15 cellular contexts compared by ENCODE assay signal in genomic region chr20:35174458-35175216, GRCh38. TPM values are rescaled to one million over a fixed set of nuclear protein-coding genes. Genes with fewer than 3 reads are reported as not detected.
DNase-seq lines count a peak whose midpoint lies in the region; ATAC-seq, FAIRE-seq and TF ChIP-seq lines count a peak whose summit lies in the region.
"Had no signal": no experiment of that assay in that cellular context is flagged by ENCODE, and none has a peak within 500 bp of the region (broad histone marks: within the 10 kb centered on the region; RNA-seq: fewer than 3 reads in every experiment).

No MANE protein-coding gene starts in this region.

- H3K36me3 ChIP-seq in astrocyte (ENCODE audit: insufficient read depth, low read length), result peaks cover 3% of the 10 kb centered on the region
- H3K36me3 ChIP-seq in upper lobe of left lung, result peaks cover 0 to 9% (median 3%) of the 10 kb centered on the region in 4 donors

- no peak for TF ChIP-seq EP300 in upper lobe of left lung (IDR thresholded peaks at IDR 0.05)

- peak; percentile 16 for DNase-seq in activated CD4-positive, alpha-beta T cell treated with anti-CD3 and anti-CD28 coated beads for 36 hours
- DNase-seq in activated CD4-positive, alpha-beta T cell treated with anti-CD3 and anti-CD28 coated beads for 4 hours, result no peak
- DNase-seq in astrocyte (ENCODE audit: low read depth) (no peak), left lobe of liver (ENCODE audit: low spot score) (peak; percentile 85), upper lobe of left lung (peak; percentile 28 to 76), HCEC 1CT (no peak), DMS79 (lab: John Stamatoyannopoulos, UW) (no peak)
- DNase-seq: activated CD4-positive, alpha-beta memory T cell treated with anti-CD3 and anti-CD28 coated beads for 36 hours; activated naive CD4-positive, alpha-beta T cell treated with Interleukin-2 at 50 U/mL for 16 hours; NCI-H510A; SW 1271 had no signal

- FAIRE-seq in astrocyte (lab: Jason Lieb, UNC), result no peak
- FAIRE-seq: G401.6 had no signal

- TF ChIP-seq CTCF in astrocyte (IDR thresholded peaks at IDR 0.05; ENCODE audit: insufficient read depth, low read depth, low read length) (no peak), upper lobe of left lung (IDR thresholded peaks at IDR 0.05) (no peak)

- no peaks in the 10 kb centered on the region for H3K27me3 Mint-ChIP-seq in activated CD4-positive, alpha-beta T cell treated with anti-CD3 and anti-CD28 coated beads for 36 hours
- H3K27me3 Mint-ChIP-seq in astrocyte (ENCODE audit: low read depth, unreplicated experiment), result peaks cover 2% of the 10 kb centered on the region
- H3K27me3 Mint-ChIP-seq: activated CD4-positive, alpha-beta memory T cell treated with anti-CD3 and anti-CD28 coated beads for 36 hours had no signal

- no peaks in the 10 kb centered on the region for H3K9me3 Mint-ChIP-seq in activated CD4-positive, alpha-beta T cell treated with anti-CD3 and anti-CD28 coated beads for 36 hours (ENCODE audit: low read depth)
- H3K9me3 Mint-ChIP-seq in astrocyte (ENCODE audit: unreplicated experiment), result peaks cover 2% of the 10 kb centered on the region
- H3K9me3 Mint-ChIP-seq: activated CD4-positive, alpha-beta memory T cell treated with anti-CD3 and anti-CD28 coated beads for 36 hours had no signal

- WGBS in upper lobe of left lung, 2 donors, result 76 to 84% methylated on average over 19 to 38 of the region's 49 CpGs

- no peak for ATAC-seq in activated CD4-positive, alpha-beta T cell treated with anti-CD3 and anti-CD28 coated beads for 36 hours
- ATAC-seq in left lobe of liver, result peak; percentile 90
- ATAC-seq in upper lobe of left lung (ENCODE audit: low FRiP score in 2 of 2), result no peak
- ATAC-seq in GM18867 (IDR thresholded peaks at IDR 0.05; ENCODE audit: unreplicated experiment), result no peak

- no peak overlapping the region for H3K4me3 ChIP-seq in astrocyte (ENCODE audit: insufficient read depth, low read depth, low read length)
- H3K4me3 ChIP-seq in upper lobe of left lung, result no peak overlapping the region
- H3K4me3 ChIP-seq: smooth muscle cell had no signal

- H3K27me3 ChIP-seq in astrocyte (ENCODE audit: insufficient read depth, low read length) (no peaks in the 10 kb centered on the region), upper lobe of left lung (no peaks in the 10 kb centered on the region)

- intact Hi-C loops in activated CD4-positive, alpha-beta T cell treated with anti-CD3 and anti-CD28 coated beads for 36 hours (cut with DNase I, micrococcal nuclease), result no loop called here

- H3K9me3 ChIP-seq in astrocyte (ENCODE audit: insufficient read depth, low read depth, low read length) (no peaks in the 10 kb centered on the region), upper lobe of left lung (no peaks in the 10 kb centered on the region)

- no peak overlapping the region for H3K27ac Mint-ChIP-seq in activated CD4-positive, alpha-beta T cell treated with anti-CD3 and anti-CD28 coated beads for 36 hours
- H3K27ac Mint-ChIP-seq in astrocyte (ENCODE audit: unreplicated experiment), result no peak overlapping the region
- H3K27ac Mint-ChIP-seq: activated CD4-positive, alpha-beta memory T cell treated with anti-CD3 and anti-CD28 coated beads for 36 hours had no signal

- H3K4me3 Mint-ChIP-seq in activated CD4-positive, alpha-beta T cell treated with anti-CD3 and anti-CD28 coated beads for 36 hours, result no peak overlapping the region
- H3K4me3 Mint-ChIP-seq in astrocyte (ENCODE audit: unreplicated experiment), result no peak overlapping the region
- H3K4me3 Mint-ChIP-seq: activated CD4-positive, alpha-beta memory T cell treated with anti-CD3 and anti-CD28 coated beads for 36 hours had no signal

- peak overlapping the region; percentile 41 for H3K4me2 ChIP-seq in astrocyte (ENCODE audit: low read length)
- H3K4me2 ChIP-seq: smooth muscle cell had no signal

- peaks cover 11% of the 10 kb centered on the region for H3K4me1 ChIP-seq in astrocyte (ENCODE audit: insufficient read depth, low read length)
- H3K4me1 ChIP-seq in upper lobe of left lung, result peaks cover 8 to 29% (median 18%) of the 10 kb centered on the region in 4 donors

- CTCF ChIA-PET in activated CD4-positive, alpha-beta T cell treated with anti-CD3 and anti-CD28 coated beads for 36 hours (lab: Charles Lee), result no interaction called here

- peak overlapping the region; percentile 56 for H2AFZ ChIP-seq in astrocyte (ENCODE audit: low read depth, low read length)

- TF ChIP-seq POLR2A in upper lobe of left lung (IDR thresholded peaks at IDR 0.05), result no peak

- H4K20me1 ChIP-seq in astrocyte (ENCODE audit: insufficient read depth, low read length), result no peaks in the 10 kb centered on the region

- H3K4me1 Mint-ChIP-seq in activated CD4-positive, alpha-beta T cell treated with anti-CD3 and anti-CD28 coated beads for 36 hours, result peaks cover 13% of the 10 kb centered on the region
- peaks cover 8% of the 10 kb centered on the region for H3K4me1 Mint-ChIP-seq in astrocyte (ENCODE audit: low read depth, unreplicated experiment)

- POLR2A ChIA-PET in activated CD4-positive, alpha-beta T cell treated with anti-CD3 and anti-CD28 coated beads for 36 hours (lab: Charles Lee), result no interaction called here

- H3K9ac ChIP-seq in astrocyte (ENCODE audit: low read length), result no peak overlapping the region

- H3K27ac ChIP-seq in astrocyte (ENCODE audit: low read depth, low read length) (no peak overlapping the region), upper lobe of left lung (no peak overlapping the region)

- H3K79me2 ChIP-seq in astrocyte (ENCODE audit: insufficient read depth, low read length), result no peaks in the 10 kb centered on the region

- peaks cover 2% of the 10 kb centered on the region for H3K36me3 Mint-ChIP-seq in activated CD4-positive, alpha-beta T cell treated with anti-CD3 and anti-CD28 coated beads for 36 hours (ENCODE audit: low read depth)
- H3K36me3 Mint-ChIP-seq in astrocyte (ENCODE audit: low read depth, unreplicated experiment), result peaks cover 18% of the 10 kb centered on the region
- H3K36me3 Mint-ChIP-seq: activated CD4-positive, alpha-beta memory T cell treated with anti-CD3 and anti-CD28 coated beads for 36 hours had no signal

RNA-seq across cellular contexts. Expression of gene PROCR, which starts 2.8 kb away (rescaled TPM):
- 1 to 10 TPM in 1 of 2 experiments, under 1 TPM in 1; 0.87 to 1.2 TPM for total RNA-seq in activated CD4-positive, alpha-beta T cell treated with anti-CD3 and anti-CD28 coated beads for 36 hours
- total RNA-seq in astrocyte, result 36.2 and 39.5 TPM in 2 replicates
- total RNA-seq in left lobe of liver, result 1.5 TPM
- 10 to 100 TPM in 4 of 6 donors, 1 to 10 TPM in 2; 5.2 to 24.7 (median 11.6) TPM for total RNA-seq in upper lobe of left lung

RNA-seq across cellular contexts. Expression of gene EDEM2, which starts 27.5 kb away (rescaled TPM):
- total RNA-seq in activated CD4-positive, alpha-beta T cell treated with anti-CD3 and anti-CD28 coated beads for 36 hours, result 10 to 100 TPM; 16.5 to 18.2 TPM
- total RNA-seq in astrocyte, result 32.5 and 33.4 TPM in 2 replicates
- 26.0 TPM for total RNA-seq in left lobe of liver
- total RNA-seq in upper lobe of left lung, result 10 to 100 TPM; 22.0 to 46.2 (median 35.6) TPM

RNA-seq across cellular contexts. Expression of gene MMP24, which starts 51.9 kb away (rescaled TPM):
- total RNA-seq in activated CD4-positive, alpha-beta T cell treated with anti-CD3 and anti-CD28 coated beads for 36 hours, result not detected
- total RNA-seq in astrocyte (13.7 and 15.6 TPM in 2 replicates), left lobe of liver (0.43 TPM), upper lobe of left lung (10 to 100 TPM in 5 of 6 donors, 1 to 10 TPM in 1; 7.3 to 25.4 (median 15.6) TPM)
- total RNA-seq: activated CD4-positive, alpha-beta memory T cell treated with anti-CD3 and anti-CD28 coated beads for 36 hours; mononuclear cell had no signal

Comparison
In these comparisons a context has a peak if more than half of its experiments do, and no peak if none do; other contexts are left out.
1. DNase-seq: peak in activated CD4-positive, alpha-beta T cell treated with anti-CD3 and anti-CD28 coated beads for 36 hours (single experiment), left lobe of liver (single experiment) and upper lobe of left lung (2 of 2); none in activated CD4-positive, alpha-beta T cell treated with anti-CD3 and anti-CD28 coated beads for 4 hours (0 of 2), astrocyte (single experiment), HCEC 1CT (single experiment) and DMS79 (single experiment).